ENCODE assay signal across 37 cellular contexts in genomic region chr16:1976951-1977874, GRCh38. TPM values are rescaled to one million over a fixed set of nuclear protein-coding genes. Genes with fewer than 3 reads are reported as not detected.
"Had no signal": no experiment of that assay in that cellular context is flagged by ENCODE, and none has a peak within 500 bp of the region (broad histone marks: within the 10 kb centered on the region; RNA-seq: fewer than 3 reads in every experiment).

No MANE protein-coding gene starts in this region.

- H3K9me3 ChIP-seq: colonic mucosa, esophagus muscularis mucosa, heart right ventricle, mucosa of descending colon, ovary, psoas muscle, sigmoid colon, testis, tibial artery had no signal

- H3K27me3 ChIP-seq: testis had no signal

- H3K9me3 Mint-ChIP-seq: dendritic cell treated with granulocyte-macrophage colony-stimulating factor and Interleukin-4, amounts not matched to agents 40 ng/mL and 50 ng/mL, for 4 days; endodermal cell; mesothelial cell of epicardium; naive B cell; natural killer cell treated with Interleukin-12 subunit alpha and Interleukin-12 subunit beta and Interleukin-15 and Interleukin-18, amount 100 ng/mL, for 72 hours; neural progenitor cell; stimulated activated effector memory CD8-positive, alpha-beta T cell treated with anti-CD3 and anti-CD28 coated beads, Interleukin-12 subunit alpha, Interleukin-12 subunit beta, amount 100 ng/mL, for 72 hours; type B pancreatic cell had no signal

- H3K4me2 ChIP-seq: neural progenitor cell had no signal

- H3K27ac Mint-ChIP-seq: dendritic cell treated with granulocyte-macrophage colony-stimulating factor and Interleukin-4, amounts not matched to agents 40 ng/mL and 50 ng/mL, for 4 days; endodermal cell; mesothelial cell of epicardium; naive B cell; natural killer cell treated with Interleukin-12 subunit alpha and Interleukin-12 subunit beta and Interleukin-15 and Interleukin-18, amount 100 ng/mL, for 72 hours; neural progenitor cell; stimulated activated effector memory CD8-positive, alpha-beta T cell treated with anti-CD3 and anti-CD28 coated beads, Interleukin-12 subunit alpha, Interleukin-12 subunit beta, amount 100 ng/mL, for 72 hours; type B pancreatic cell had no signal

- H3K4me3 ChIP-seq: colonic mucosa, esophagus muscularis mucosa, heart right ventricle, lung, mucosa of descending colon, neural progenitor cell, ovary, psoas muscle, sigmoid colon, testis, tibial artery had no signal

- ATAC-seq: heart right ventricle; left ventricle myocardium superior; mucosa of descending colon; natural killer cell treated with Interleukin-12 subunit alpha and Interleukin-12 subunit beta and Interleukin-15 and Interleukin-18, amount 100 ng/mL, for 72 hours; psoas muscle; right cardiac atrium; stimulated activated effector memory CD8-positive, alpha-beta T cell treated with anti-CD3 and anti-CD28 coated beads, Interleukin-12 subunit alpha, Interleukin-12 subunit beta, amount 100 ng/mL, for 72 hours had no signal

- DNase-seq: colonic mucosa; effector CD8-positive, alpha-beta T cell; endodermal cell; foreskin melanocyte; glutamatergic neuron; heart right ventricle; hippocampal formation; left ventricle myocardium superior; mesenchymal stem cell; naive B cell; nucleus accumbens; ovary; posterior cingulate gyrus; sigmoid colon; stimulated activated CD4-positive, alpha-beta T cell treated with anti-CD3 and anti-CD28 coated beads, Interleukin-2, amount 100 ng/mL, for 24 hours; stimulated activated CD4-positive, alpha-beta T cell treated with anti-CD3 and anti-CD28 coated beads, Interleukin-4, amount 100 ng/mL, for 24 hours; stimulated activated naive CD4-positive, alpha-beta T cell treated with Interleukin-2 at 50 U/mL for 16 hours; substantia nigra; testis; tibial artery had no signal

- FAIRE-seq: islet of Langerhans had no signal

- H3K27ac ChIP-seq: colonic mucosa, epithelial cell of prostate, esophagus muscularis mucosa, heart right ventricle, neural progenitor cell, ovary, psoas muscle, sigmoid colon, testis, tibial artery had no signal

- H3K4me3 Mint-ChIP-seq: dendritic cell treated with granulocyte-macrophage colony-stimulating factor and Interleukin-4, amounts not matched to agents 40 ng/mL and 50 ng/mL, for 4 days; endodermal cell; mesothelial cell of epicardium; natural killer cell treated with Interleukin-12 subunit alpha and Interleukin-12 subunit beta and Interleukin-15 and Interleukin-18, amount 100 ng/mL, for 72 hours; neural progenitor cell; stimulated activated effector memory CD8-positive, alpha-beta T cell treated with anti-CD3 and anti-CD28 coated beads, Interleukin-12 subunit alpha, Interleukin-12 subunit beta, amount 100 ng/mL, for 72 hours; type B pancreatic cell had no signal

- H3K36me3 Mint-ChIP-seq: natural killer cell treated with Interleukin-12 subunit alpha and Interleukin-12 subunit beta and Interleukin-15 and Interleukin-18, amount 100 ng/mL, for 72 hours; type B pancreatic cell had no signal

- H2AFZ ChIP-seq: neural progenitor cell had no signal

- H3K9ac ChIP-seq: neural progenitor cell had no signal

- H3K36me3 ChIP-seq: neural progenitor cell, ovary had no signal

RNA-seq across cellular contexts. Expression of gene NOXO1, which starts 4.1 kb away (rescaled TPM):
- total RNA-seq: heart right ventricle; left ventricle myocardium superior; natural killer cell treated with Interleukin-12 subunit alpha and Interleukin-12 subunit beta and Interleukin-15 and Interleukin-18, amount 100 ng/mL, for 72 hours; renal cortical epithelial cell; right cardiac atrium; sigmoid colon; urinary bladder had no signal

RNA-seq across cellular contexts. Expression of gene RNF151, which starts 10.6 kb away (rescaled TPM):
- total RNA-seq: chondrocyte; colonic mucosa; esophagus muscularis mucosa; heart right ventricle; left ventricle myocardium superior; lung; mesothelial cell of epicardium; mucosa of descending colon; natural killer cell treated with Interleukin-12 subunit alpha and Interleukin-12 subunit beta and Interleukin-15 and Interleukin-18, amount 100 ng/mL, for 72 hours; psoas muscle; renal cortical epithelial cell; right cardiac atrium; sigmoid colon; skeletal muscle tissue; urinary bladder had no signal
- polyA plus RNA-seq: heart right ventricle, ovary, psoas muscle, right cardiac atrium, urinary bladder had no signal
